ENCODE assay signal across 15 cellular contexts in genomic region chr2:231332872-231333500, GRCh38.
"Had no signal": no experiment of that assay in that cellular context is flagged by ENCODE, and none has a peak within 500 bp of the region (broad histone marks: within the 10 kb centered on the region; RNA-seq: fewer than 3 reads in every experiment).

No MANE protein-coding gene starts in this region.

- H3K4me1 Mint-ChIP-seq: activated CD4-positive, alpha-beta memory T cell treated with anti-CD3 and anti-CD28 coated beads, Interleukin-2, amount 10 ng/mL, durations not matched to agents 7 days and 5 days; stimulated activated memory B cell treated with anti-CD40 and anti-IgM and Interleukin-4, amounts not matched to agents 10 μg/mL and 1 μg/mL and 100 μg/mL, for 72 hours had no signal

- H3K36me3 ChIP-seq: cardiac muscle cell had no signal

- H3K9me3 ChIP-seq: esophagus muscularis mucosa, tibial nerve had no signal

- H3K27ac Mint-ChIP-seq: activated CD4-positive, alpha-beta memory T cell treated with anti-CD3 and anti-CD28 coated beads, Interleukin-2, amount 10 ng/mL, durations not matched to agents 7 days and 5 days; activated T-cell treated with anti-CD3 and anti-CD28 coated beads, Interleukin-2, amount 50 U/mL, for 24 hours; stimulated activated memory B cell treated with anti-CD40 and anti-IgM and Interleukin-4, amounts not matched to agents 10 μg/mL and 1 μg/mL and 100 μg/mL, for 72 hours; T-helper 1 cell treated with Interleukin-12 subunit alpha and Interleukin-12 subunit beta and Interleukin-4 antibody, amounts not matched to agents 30 μg/mL and 1 μg/mL, for 36 hours had no signal

- H2AFZ ChIP-seq: hepatocyte had no signal

- H3K27me3 Mint-ChIP-seq: activated CD4-positive, alpha-beta memory T cell treated with anti-CD3 and anti-CD28 coated beads, Interleukin-2, amount 10 ng/mL, durations not matched to agents 7 days and 5 days; activated T-cell treated with anti-CD3 and anti-CD28 coated beads, Interleukin-2, amount 50 U/mL, for 24 hours; stimulated activated memory B cell treated with anti-CD40 and anti-IgM and Interleukin-4, amounts not matched to agents 10 μg/mL and 1 μg/mL and 100 μg/mL, for 72 hours had no signal

- H3K4me1 ChIP-seq: tibial nerve had no signal

- ATAC-seq: stimulated activated memory B cell treated with anti-CD40 and anti-IgM and Interleukin-4, amounts not matched to agents 10 μg/mL and 1 μg/mL and 100 μg/mL, for 72 hours had no signal

- H3K4me3 ChIP-seq: cardiac muscle cell, dorsolateral prefrontal cortex, esophagus muscularis mucosa, hepatocyte, tibial nerve had no signal

- H3K27me3 ChIP-seq: cardiac muscle cell, dorsolateral prefrontal cortex, esophagus muscularis mucosa, hepatocyte, tibial nerve had no signal

- H3K9me3 Mint-ChIP-seq: activated CD4-positive, alpha-beta memory T cell treated with anti-CD3 and anti-CD28 coated beads, Interleukin-2, amount 10 ng/mL, durations not matched to agents 7 days and 5 days; activated T-cell treated with anti-CD3 and anti-CD28 coated beads, Interleukin-2, amount 50 U/mL, for 24 hours; stimulated activated memory B cell treated with anti-CD40 and anti-IgM and Interleukin-4, amounts not matched to agents 10 μg/mL and 1 μg/mL and 100 μg/mL, for 72 hours; T-helper 1 cell treated with Interleukin-12 subunit alpha and Interleukin-12 subunit beta and Interleukin-4 antibody, amounts not matched to agents 30 μg/mL and 1 μg/mL, for 36 hours had no signal

- H3K4me3 Mint-ChIP-seq: activated CD4-positive, alpha-beta memory T cell treated with anti-CD3 and anti-CD28 coated beads, Interleukin-2, amount 10 ng/mL, durations not matched to agents 7 days and 5 days; activated T-cell treated with anti-CD3 and anti-CD28 coated beads, Interleukin-2, amount 50 U/mL, for 24 hours; stimulated activated memory B cell treated with anti-CD40 and anti-IgM and Interleukin-4, amounts not matched to agents 10 μg/mL and 1 μg/mL and 100 μg/mL, for 72 hours; T-helper 1 cell treated with Interleukin-12 subunit alpha and Interleukin-12 subunit beta and Interleukin-4 antibody, amounts not matched to agents 30 μg/mL and 1 μg/mL, for 36 hours had no signal

- H3K4me2 ChIP-seq: hepatocyte had no signal

- H3K79me2 ChIP-seq: hepatocyte had no signal

- DNase-seq: activated CD4-positive, alpha-beta memory T cell treated with anti-CD3 and anti-CD28 coated beads, Interleukin-2, amount 10 ng/mL, durations not matched to agents 7 days and 5 days; activated effector memory CD4-positive, alpha-beta T cell treated with Interleukin-2 at 50 U/mL for 16 hours; activated naive CD4-positive, alpha-beta T cell treated with anti-CD3 and anti-CD28 coated beads, Interleukin-2, amount 50 U/mL, for 16 hours; activated T-cell treated with anti-CD3 and anti-CD28 coated beads, Interleukin-2, amount 50 U/mL, for 24 hours; mesendoderm; stimulated activated CD4-positive, alpha-beta T cell treated with anti-CD3 and anti-CD28 coated beads, Interleukin-12 subunit alpha, Interleukin-12 subunit beta, amount 100 ng/mL, for 4 hours; substantia nigra had no signal

- H3K27ac ChIP-seq: cardiac muscle cell, dorsolateral prefrontal cortex, esophagus muscularis mucosa, hepatocyte, tibial nerve, VCaP had no signal
